ENCODE assay signal across 8 cellular contexts in the genomic region with DNA sequence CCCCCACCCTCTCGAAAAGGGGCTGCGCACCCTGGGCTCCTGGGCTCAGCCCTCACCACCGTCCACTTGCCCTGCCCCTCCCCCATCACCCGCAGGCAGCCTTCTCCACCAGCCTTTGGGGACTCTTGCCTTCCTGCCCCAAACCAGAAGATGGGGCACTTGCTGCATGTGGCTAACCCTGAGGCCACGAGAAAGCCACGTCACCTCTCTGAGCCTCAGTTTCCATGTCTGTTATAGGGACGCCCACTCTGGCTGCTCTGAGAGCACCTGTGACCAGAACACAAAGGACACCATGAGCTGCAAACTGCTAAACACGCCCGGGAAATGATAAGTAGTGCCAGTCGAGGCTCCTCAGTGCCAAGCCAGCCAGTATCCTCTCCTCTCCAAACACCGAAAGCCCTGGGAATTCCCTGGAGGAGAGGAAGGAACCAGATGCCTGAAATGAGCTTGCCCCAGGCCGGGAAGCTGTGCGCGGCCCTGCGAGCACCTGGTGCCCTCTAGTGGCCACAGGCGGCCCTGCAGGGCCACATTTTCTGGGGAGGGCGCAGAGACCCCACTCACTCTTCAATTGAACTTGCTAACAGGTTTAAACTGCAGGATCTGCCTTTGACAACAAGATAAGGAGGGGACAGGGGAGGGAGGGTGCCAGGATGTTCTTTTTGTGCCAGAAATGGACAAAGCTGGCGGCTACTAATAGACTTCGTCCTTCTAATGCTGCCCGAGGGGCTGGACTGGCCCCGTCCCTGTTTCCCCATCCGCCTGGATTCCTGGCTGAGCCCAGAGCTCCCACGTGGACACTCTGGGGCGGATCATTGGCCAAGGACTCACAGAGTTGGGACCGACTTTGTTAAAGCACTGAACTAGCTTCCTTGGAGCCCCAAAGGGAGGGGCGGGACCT. TPM values are rescaled to one million over a fixed set of nuclear protein-coding genes. Genes with fewer than 3 reads are reported as not detected.
DNase-seq lines count a peak whose midpoint lies in the region; TF ChIP-seq lines count a peak whose summit lies in the region.

No MANE protein-coding gene starts in this region.

- peak overlapping the region; percentile 45; the same call in 1 of the 2 replicates for H3K9ac ChIP-seq in HUES64 (ENCODE audit: low read depth, low read length)

- peak overlapping the region in 4 of 5 experiments; percentile 33 to 73 (median 50) for H3K27ac Mint-ChIP-seq in brain

- no peak overlapping the region for H3K27ac ChIP-seq in HUES64 (ENCODE audit: low read depth, low read length)

- no peaks in the 10 kb centered on the region for H3K36me3 ChIP-seq in HUES64 (ENCODE audit: insufficient read depth, low read length)

- 27% methylated on average over 26 of the region's 26 CpGs for WGBS in HUES64

- H3K4me1 ChIP-seq in HUES64 (ENCODE audit: insufficient read depth, low read length): peaks cover 10% of the 10 kb centered on the region; the same call in 1 of the 2 replicates

- TF ChIP-seq CTCF in brain (conservative IDR thresholded peaks at IDR 0.05): peak; percentile 97 to 99

- no peaks in the 10 kb centered on the region for H3K27me3 ChIP-seq in HUES64 (ENCODE audit: insufficient read depth, low read length)

- DNase-seq in NCI-H82 (lab: John Stamatoyannopoulos, UW) (peak; percentile 47), NCI-H82 treated with DMSO at 0.1 percent for 48 hours (lab: John Stamatoyannopoulos, UW; ENCODE audit: unreplicated experiment) (no peak), T-helper 1 cell (peak in 3 of 5 donors; percentile 9 to 12 (median 11)), smooth muscle cell of the brain vasculature (ENCODE audit: low read depth, low spot score) (peak; percentile 33)
- DNase-seq in NK-92 treated with Interleukin-12 subunit alpha and Interleukin-12 subunit beta, amount 100 ng/mL, for 24 hours (lab: John Stamatoyannopoulos, UW): no peak

- H3K4me1 Mint-ChIP-seq in brain: peaks cover 8% of the 10 kb centered on the region

- H3K4me3 Mint-ChIP-seq in brain: peak overlapping the region in 4 of 5 experiments; percentile 23 to 65 (median 60)

- peak overlapping the region; percentile 51 for H3K4me3 ChIP-seq in HUES64 (ENCODE audit: low read length)
- peak overlapping the region; percentile 38; the same call in 1 of the 2 replicates for H3K4me3 ChIP-seq in iPS-18c (ENCODE audit: insufficient read depth, low read depth, low read length)

- H3K9me3 ChIP-seq in HUES64 (ENCODE audit: insufficient read depth, low read depth, low read length) (no peaks in the 10 kb centered on the region), iPS-18c (ENCODE audit: control insufficient read depth, insufficient read depth, low read length) (no peaks in the 10 kb centered on the region)

- H3K36me3 Mint-ChIP-seq in brain: no peaks in the 10 kb centered on the region

- peaks cover 0 to 6% (median 0%) of the 10 kb centered on the region in 5 experiments for H3K9me3 Mint-ChIP-seq in brain

- peaks cover 4% of the 10 kb centered on the region for H3K27me3 Mint-ChIP-seq in brain

RNA-seq across cellular contexts. Expression of gene SERPINA9, which starts 10.2 kb away (rescaled TPM):
- polyA plus RNA-seq in HUES64 (2013, experiment 1 of 2): not detected
- not detected for polyA plus RNA-seq in HUES64 (2013, experiment 2 of 2)
- not detected for polyA plus RNA-seq in brain (ENCODE audit: insufficient read depth, low read depth, low replicate concordance)

RNA-seq across cellular contexts. Expression of gene SERPINA12, which starts 23.1 kb away (rescaled TPM):
- polyA plus RNA-seq in HUES64 (2013, experiment 1 of 2): not detected
- polyA plus RNA-seq in HUES64 (2013, experiment 2 of 2): not detected
- not detected for polyA plus RNA-seq in brain (ENCODE audit: insufficient read depth, low read depth, low replicate concordance)

RNA-seq across cellular contexts. Expression of gene SERPINA11, which starts 33.6 kb away (rescaled TPM):
- polyA plus RNA-seq in HUES64 (2013, experiment 1 of 2): 0.30 TPM
- polyA plus RNA-seq in HUES64 (2013, experiment 2 of 2): 0.38 TPM
- not detected for polyA plus RNA-seq in brain (ENCODE audit: insufficient read depth, low read depth, low replicate concordance)

Comparison
In these comparisons a context has a peak if more than half of its experiments do, and no peak if none do; other contexts are left out.
1. DNase-seq: peak in NCI-H82 (single experiment), T-helper 1 cell (3 of 5) and smooth muscle cell of the brain vasculature (single experiment); none in NCI-H82 treated with DMSO at 0.1 percent for 48 hours (single experiment) and NK-92 treated with Interleukin-12 subunit alpha and Interleukin-12 subunit beta, amount 100 ng/mL, for 24 hours (single experiment).